ENCODE assay signal across 17 cellular contexts in the genomic region with DNA sequence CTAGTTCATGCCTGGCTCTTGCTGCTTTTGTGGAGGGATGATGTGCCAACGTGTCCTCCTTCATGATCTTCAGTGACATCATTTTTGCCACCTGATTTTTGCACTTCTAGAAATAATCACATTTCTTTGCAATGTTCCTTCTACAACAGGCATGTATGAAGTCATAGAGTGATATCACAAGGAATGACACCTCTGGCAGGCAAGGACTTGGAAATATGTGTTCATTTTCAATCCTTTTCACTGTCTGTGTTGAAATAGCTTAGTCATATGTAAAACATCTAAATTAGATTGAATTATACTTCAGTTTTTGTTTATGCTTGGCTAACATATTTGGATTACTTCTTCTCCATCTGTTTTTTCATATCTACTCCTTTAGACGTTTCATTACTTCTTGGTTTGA.
"Had no signal": no experiment of that assay in that cellular context is flagged by ENCODE, and none has a peak within 500 bp of the region (broad histone marks: within the 10 kb centered on the region; RNA-seq: fewer than 3 reads in every experiment).

No MANE protein-coding gene starts in this region.

- H3K27me3 Mint-ChIP-seq: naive thymus-derived CD8-positive, alpha-beta T cell had no signal

- H3K9me3 ChIP-seq: colonic mucosa, gastrocnemius medialis, heart right ventricle, mucosa of descending colon, stomach had no signal

- H3K27ac Mint-ChIP-seq: endodermal cell had no signal

- H3K27ac ChIP-seq: colonic mucosa had no signal

- H3K4me1 Mint-ChIP-seq: endodermal cell; naive thymus-derived CD8-positive, alpha-beta T cell; neural crest cell had no signal

- DNase-seq: colonic mucosa; dermis blood vessel endothelial cell; endodermal cell; gastrocnemius medialis; heart right ventricle; kidney glomerular epithelial cell; mammary epithelial cell; mucosa of descending colon; naive thymus-derived CD8-positive, alpha-beta T cell; right cardiac atrium; small intestine; stimulated activated CD4-positive, alpha-beta T cell treated with anti-CD3 and anti-CD28 coated beads, Interleukin-12 subunit alpha, Interleukin-12 subunit beta, amount 100 ng/mL, for 4 hours; stimulated activated naive CD4-positive, alpha-beta T cell; stomach had no signal

- H3K4me3 ChIP-seq: colonic mucosa, mucosa of descending colon had no signal

- H3K4me1 ChIP-seq: colonic mucosa had no signal

- FAIRE-seq: endothelial cell of umbilical vein, islet of Langerhans, small intestine had no signal

- ATAC-seq: gastrocnemius medialis; naive thymus-derived CD8-positive, alpha-beta T cell had no signal

- H3K4me3 Mint-ChIP-seq: endodermal cell, neural crest cell had no signal

- H3K36me3 Mint-ChIP-seq: naive thymus-derived CD8-positive, alpha-beta T cell had no signal

- H3K27me3 ChIP-seq: colonic mucosa, gastrocnemius medialis had no signal

- H3K9me3 Mint-ChIP-seq: endodermal cell; naive thymus-derived CD8-positive, alpha-beta T cell had no signal

- H3K36me3 ChIP-seq: colonic mucosa, gastrocnemius medialis, heart right ventricle, stomach had no signal
